ENCODE assay signal across 10 cellular contexts in genomic region chr3:12895391-12896205, GRCh38. TPM values are rescaled to one million over a fixed set of nuclear protein-coding genes. Genes with fewer than 3 reads are reported as not detected.
A peak's percentile ranks its signal among the peaks of the same experiment; 100 is the strongest.
DNase-seq lines count a peak whose midpoint lies in the region; ATAC-seq and TF ChIP-seq lines count a peak whose summit lies in the region.
"Had no signal": no experiment of that assay in that cellular context is flagged by ENCODE, and none has a peak within 500 bp of the region (broad histone marks: within the 10 kb centered on the region; RNA-seq: fewer than 3 reads in every experiment).

No MANE protein-coding gene starts in this region.

- peaks cover 35% of the 10 kb centered on the region in 2 donors for H3K36me3 Mint-ChIP-seq in CD14-positive monocyte
- peaks cover 0 to 11% of the 10 kb centered on the region in 2 donors for H3K36me3 Mint-ChIP-seq in naive B cell

- TF ChIP-seq CTCF in CD14-positive monocyte (IDR thresholded peaks at IDR 0.05) (no peak), epithelial cell of esophagus (IDR thresholded peaks at IDR 0.05; ENCODE audit: insufficient read depth, low read depth, low read length, missing control alignments) (no peak)

- H3K9me3 Mint-ChIP-seq in CD14-positive monocyte = no peaks in the 10 kb centered on the region
- peaks cover 0 to 3% (median 0%) of the 10 kb centered on the region in 7 donors for H3K9me3 Mint-ChIP-seq in naive B cell

- no peak overlapping the region for H3K4me3 Mint-ChIP-seq in CD14-positive monocyte
- H3K4me3 Mint-ChIP-seq in naive B cell = peak overlapping the region in 1 of 8 donors; percentile 73

- ATAC-seq in naive B cell (ENCODE audit: low read depth in 2 of 2) = no peak

- intact Hi-C loops in CD14-positive monocyte (cut with micrococcal nuclease) = no loop called here

- H3K27me3 Mint-ChIP-seq in CD14-positive monocyte (ENCODE audit: low read depth in 3 of 3) (peaks cover 8 to 15% (median 10%) of the 10 kb centered on the region in 3 donors), naive B cell (peaks cover 0 to 8% (median 5%) of the 10 kb centered on the region in 3 donors)

- no peak overlapping the region for H3K4me3 ChIP-seq in epithelial cell of esophagus (ENCODE audit: low read length)

- H3K27ac Mint-ChIP-seq in CD14-positive monocyte (peak overlapping the region in 6 of 7 donors; percentile 26 to 72 (median 44)), naive B cell (peak overlapping the region in 5 of 6 donors; percentile 82 to 96 (median 91))

- DNase-seq in CD14-positive monocyte (ENCODE audit: low spot score) (no peak), HPDE6-E6E7 (ENCODE audit: extremely low spot score) (peak; percentile 10), epithelial cell of esophagus (ENCODE audit: low read depth) (peak; percentile 72), naive B cell (no peak), NOMO-1 (lab: John Stamatoyannopoulos, UW; ENCODE audit: unreplicated experiment in 2 of 2) (no peak), activated gamma-delta T cell (lab: John Stamatoyannopoulos, UW) (no peak), RKO (ENCODE audit: low spot score) (no peak), NCI-H1048 (lab: John Stamatoyannopoulos, UW) (no peak)
- DNase-seq: NCI-H2227 treated with DMSO at 0.1 percent for 48 hours; stimulated activated CD4-positive, alpha-beta T cell treated with anti-CD3 and anti-CD28 coated beads, Interleukin-15, amount 100 ng/mL, for 24 hours had no signal

- peaks cover 24% of the 10 kb centered on the region for H3K4me1 Mint-ChIP-seq in CD14-positive monocyte
- H3K4me1 Mint-ChIP-seq in naive B cell = peaks cover 17 to 26% (median 20%) of the 10 kb centered on the region in 3 donors

RNA-seq across cellular contexts. Expression of gene RPL32, which starts 54.2 kb away (rescaled TPM):
- 1,000 to 10,000 TPM in 1 of 2 donors, 100 to 1,000 TPM in 1; 942 to 1,052 TPM for polyA plus RNA-seq in CD14-positive monocyte
- 1,000 to 10,000 TPM; 1,322 to 3,271 (median 2,987) TPM for polyA plus RNA-seq in naive B cell (ENCODE audit: low read depth in 6 of 6)

Comparison
In these comparisons a context has a peak if more than half of its experiments do, and no peak if none do; other contexts are left out.
1. DNase-seq: peak in HPDE6-E6E7 (single experiment) and epithelial cell of esophagus (single experiment); none in CD14-positive monocyte (single experiment), naive B cell (single experiment), NOMO-1 (0 of 2), activated gamma-delta T cell (single experiment), RKO (single experiment) and NCI-H1048 (single experiment).